In genomic region chr2:169827272-169828140, GRCh38 we compare ENCODE assay signal across 8 cellular contexts. TPM values are rescaled to one million over a fixed set of nuclear protein-coding genes. Genes with fewer than 3 reads are reported as not detected.
DNase-seq lines count a peak whose midpoint lies in the region; ATAC-seq, FAIRE-seq and TF ChIP-seq lines count a peak whose summit lies in the region.

Gene UBR3, plus strand, starts transcription at chr2:169827454. Its CDS starts 54 bp downstream, at chr2:169827508.

- peak; percentile 91 for DNase-seq in A549 (ENCODE audit: low read depth in 1 of 2, low spot score in 1 of 2)
- peak; percentile 91 for DNase-seq in NCI-H2196 (lab: John Stamatoyannopoulos, UW; ENCODE audit: unreplicated experiment)
- peak; percentile 76 to 91 for DNase-seq in T47D (ENCODE audit: low read depth in 1 of 2, low spot score in 1 of 2)

- peak within 1 kb of the TSS; percentile 98 for H3K4me2 ChIP-seq in A549

- POLR2A ChIA-PET in A549 (lab: Yijun Ruan, JAX) = interaction anchor here (0.8 kb wide), 1 partner anchor 46 kb away, joined by 3 read pairs; no protein-coding TSS in a partner anchor

- FAIRE-seq in A549 (lab: Jason Lieb, UNC) = no peak

- peak within 1 kb of the TSS; percentile 91 for H3K27ac ChIP-seq in A549
- H3K27ac ChIP-seq in VCaP = peak within 1 kb of the TSS; percentile 91
- peak within 1 kb of the TSS; percentile 92 for H3K27ac ChIP-seq in skeletal muscle tissue (ENCODE audit: low read depth, low read length)

- H3K4me1 ChIP-seq in A549 = peaks cover 24% of the 10 kb centered on the region
- H3K4me1 ChIP-seq in skeletal muscle tissue (ENCODE audit: control insufficient read depth in 3 of 3, insufficient read depth in 3 of 3, low read length in 3 of 3) = peaks cover 36 to 52% (median 42%) of the 10 kb centered on the region in 3 donors

- peaks cover 0 to 1% (median 0%) of the 10 kb centered on the region in 3 donors for H3K36me3 ChIP-seq in skeletal muscle tissue (ENCODE audit: control insufficient read depth in 3 of 3, insufficient read depth in 3 of 3, low read length in 3 of 3)

- WGBS in A549 (ENCODE audit: missing lambda C conversion rate) = 2% methylated on average over 32 of the region's 104 CpGs

- TF ChIP-seq EP300 in A549 (IDR thresholded peaks at IDR 0.05) = no peak

- no peaks in the 10 kb centered on the region for H3K27me3 ChIP-seq in skeletal muscle tissue (ENCODE audit: control insufficient read depth in 3 of 3, insufficient read depth in 3 of 3, low read length in 3 of 3)

- no peak for TF ChIP-seq CTCF in A549 (IDR thresholded peaks at IDR 0.05)
- TF ChIP-seq CTCF in VCaP (conservative IDR thresholded peaks at IDR 0.05) = 0 out of 2 replicates have a peak, but pooled peaks have one; percentile 13

- no peaks in the 10 kb centered on the region for H3K9me3 ChIP-seq in A549
- no peaks in the 10 kb centered on the region for H3K9me3 ChIP-seq in iPS-18c (ENCODE audit: control insufficient read depth, insufficient read depth, low read length)
- H3K9me3 ChIP-seq in skeletal muscle tissue (ENCODE audit: control insufficient read depth in 3 of 3, low read length in 3 of 3) = no peaks in the 10 kb centered on the region

- H3K4me3 ChIP-seq in A549 = peak within 1 kb of the TSS; percentile 90
- H3K4me3 ChIP-seq in iPS-18c (ENCODE audit: insufficient read depth, low read depth, low read length) = peak within 1 kb of the TSS; percentile 86
- peak within 1 kb of the TSS; percentile 89 to 97 (median 92) for H3K4me3 ChIP-seq in skeletal muscle tissue (ENCODE audit: low read length in 3 of 3)

- peak within 1 kb of the TSS; percentile 89 to 97 (median 91) for H3K9ac ChIP-seq in skeletal muscle tissue (ENCODE audit: low read depth in 1 of 3, low read length in 3 of 3)

- CTCF ChIA-PET in A549 (lab: Yijun Ruan, JAX) = interaction anchor here (0.6 to 2.7 kb wide), 7 partner anchors 50 to 105 kb away, joined by 3 to 11 read pairs (median 4); no protein-coding TSS in a partner anchor

- in situ Hi-C loops in T47D (cut with HindIII; ENCODE audit: low pct_unique_long_range_greater_than_20kb, low sequenced_read_pairs) = no loop called here

- ATAC-seq in A549 (peak; percentile 85 to 89), GM18858 (IDR thresholded peaks at IDR 0.05; ENCODE audit: unreplicated experiment) (peak; percentile 74), HG03066 (IDR thresholded peaks at IDR 0.05; ENCODE audit: low read depth, unreplicated experiment) (peak; percentile 82)

- no peak for TF ChIP-seq RAD21 in A549 (conservative IDR thresholded peaks at IDR 0.05 in 1 of 2, IDR thresholded peaks at IDR 0.05 in 1 of 2)

- peak; percentile 81 for TF ChIP-seq POLR2A in A549 (IDR thresholded peaks at IDR 0.05; ENCODE audit: low read length)

TF ChIP-seq in A549, 52 proteins besides CTCF, POLR2A, EP300 and RAD21:
- TF ChIP-seq USF2 (IDR thresholded peaks at IDR 0.05) (no peak), HOXA7 (CRISPR knock-in tag; IDR thresholded peaks at IDR 0.05) (no peak), HOXB5 (CRISPR knock-in tag; IDR thresholded peaks at IDR 0.05) (no peak), REST (IDR thresholded peaks at IDR 0.05) (peak; percentile 97), RCOR1 (IDR thresholded peaks at IDR 0.05; ENCODE audit: low read depth, low read length) (no peak), PHF8 (IDR thresholded peaks at IDR 0.05; ENCODE audit: borderline replicate concordance, low read depth) (peak; percentile 36), ESRRA (IDR thresholded peaks at IDR 0.05; ENCODE audit: borderline replicate concordance, low read length) (no peak), BCL3 (IDR thresholded peaks at IDR 0.05) (peak; percentile 81; the same call in 2 of the 3 replicates), CHD2 (IDR thresholded peaks at IDR 0.05; ENCODE audit: low read length, partially characterized antibody) (peak; percentile 96), HOXB13 (CRISPR knock-in tag; IDR thresholded peaks at IDR 0.05; ENCODE audit: low read depth) (no peak), GATA3 (IDR thresholded peaks at IDR 0.05; ENCODE audit: borderline replicate concordance) (0 out of 2 replicates have a peak, but pooled peaks have one; percentile 37), JUN (IDR thresholded peaks at IDR 0.05) (peak; percentile 52 to 87; a peak in 2 of 5 replicates)

RNA-seq across cellular contexts. Expression of gene UBR3, which starts in this region (rescaled TPM):
- polyA plus RNA-seq in A549 (2011; rRNA removed) (21.1 and 23.1 TPM in 2 replicates), A549 (2017; fragmentation: RNase III; extraction: RNeasy Plus Mini Kit Qiagen cat#74134 plus additional on column Dnase treatment) (10.3 to 11.1 TPM (median 11.0 TPM) in 3 replicates)
- polyA plus RNA-seq in A549 (2012; cell fraction: cytosol; rRNA removed) = 3.7 and 4.0 TPM in 2 replicates
- 4.3 and 6.0 TPM in 2 replicates for polyA plus RNA-seq in A549 (2012; cell fraction: nucleus; rRNA removed)
- 21.6 and 23.6 TPM in 2 replicates for polyA minus RNA-seq in A549 (2011; rRNA and poly(A)+ RNA removed)
- total RNA-seq in skeletal muscle tissue = 67.8 TPM

Comparison
In these comparisons a context has a peak if more than half of its experiments do, and no peak if none do; other contexts are left out.
1. Peak in every context shown above with its lines: DNase-seq, ATAC-seq, H3K4me3 ChIP-seq and H3K27ac ChIP-seq.